In genomic region chr22:25702046-25702445, GRCh38 we compare ENCODE assay signal across 9 cellular contexts. TPM values are rescaled to one million over a fixed set of nuclear protein-coding genes. Genes with fewer than 3 reads are reported as not detected.
A peak's percentile ranks its signal among the peaks of the same experiment; 100 is the strongest.
DNase-seq lines count a peak whose midpoint lies in the region; ATAC-seq and TF ChIP-seq lines count a peak whose summit lies in the region.
"Had no signal": no experiment of that assay in that cellular context is flagged by ENCODE, and none has a peak within 500 bp of the region (broad histone marks: within the 10 kb centered on the region; RNA-seq: fewer than 3 reads in every experiment).

No MANE protein-coding gene starts in this region.

- TF ChIP-seq CTCF in Loucy (conservative IDR thresholded peaks at IDR 0.05; ENCODE audit: low read length) (peak; percentile 66), liver (IDR thresholded peaks at IDR 0.05; ENCODE audit: low read depth, low read length, missing input control) (peak; percentile 47)

- peak; percentile 82 to 86 for TF ChIP-seq RAD21 in liver (IDR thresholded peaks at IDR 0.05)

- no peaks in the 10 kb centered on the region for H3K9me2 ChIP-seq in Loucy (replicated peaks; ENCODE audit: low read depth, low read length)

- H3K27ac ChIP-seq in liver (ENCODE audit: low read depth in 1 of 2, low read length in 2 of 2) = no peak overlapping the region
- H3K27ac ChIP-seq: upper lobe of left lung had no signal

- H3K9ac ChIP-seq in Loucy (ENCODE audit: low read depth, low read length, poor library complexity, severe bottlenecking) = peak overlapping the region; percentile 50
- H3K9ac ChIP-seq in liver (ENCODE audit: low read depth in 1 of 2, low read length in 2 of 2) = no peak overlapping the region

- peak; percentile 24 for DNase-seq in DMS114 treated with DMSO at 0.1 percent for 48 hours (lab: John Stamatoyannopoulos, UW; ENCODE audit: unreplicated experiment)
- peak; percentile 31 for DNase-seq in amniotic epithelial cell (ENCODE audit: low read depth)
- DNase-seq in putamen (ENCODE audit: low spot score) = no peak
- DNase-seq: upper lobe of left lung had no signal

- no peak overlapping the region for H3K4me3 ChIP-seq in Loucy (ENCODE audit: low read length, poor library complexity, severe bottlenecking)
- no peak overlapping the region for H3K4me3 ChIP-seq in liver (ENCODE audit: low read depth in 1 of 3, low read length in 3 of 3)
- H3K4me3 ChIP-seq: upper lobe of left lung had no signal

- H3K36me3 ChIP-seq in Loucy (ENCODE audit: insufficient read depth, low read length) = peaks cover 80% of the 10 kb centered on the region; the same call in 1 of the 2 replicates
- no peaks in the 10 kb centered on the region for H3K36me3 ChIP-seq in liver (ENCODE audit: control insufficient read depth in 4 of 4, insufficient read depth in 3 of 4, low read depth in 1 of 4, low read length in 3 of 4)

- H3K27me3 ChIP-seq in Loucy (ENCODE audit: insufficient read depth, low read length, poor library complexity, severe bottlenecking) (no peaks in the 10 kb centered on the region), liver (ENCODE audit: control insufficient read depth in 4 of 4, insufficient read depth in 4 of 4, low read length in 3 of 4) (no peaks in the 10 kb centered on the region)
- H3K27me3 ChIP-seq: upper lobe of left lung had no signal

- H3K9me3 ChIP-seq in Loucy (ENCODE audit: insufficient read depth, low read depth, low read length) (no peaks in the 10 kb centered on the region), liver (ENCODE audit: control insufficient read depth in 4 of 4, low read length in 3 of 4) (no peaks in the 10 kb centered on the region)
- H3K9me3 ChIP-seq: upper lobe of left lung had no signal

- H3K79me2 ChIP-seq in Loucy (ENCODE audit: insufficient read depth, low read length) = no peaks in the 10 kb centered on the region; the same call in 1 of the 2 replicates

- ATAC-seq in HG02571 (IDR thresholded peaks at IDR 0.05; ENCODE audit: unreplicated experiment) (no peak), GM21723 (IDR thresholded peaks at IDR 0.05; ENCODE audit: unreplicated experiment) (no peak), GM21390 (IDR thresholded peaks at IDR 0.05; ENCODE audit: unreplicated experiment) (no peak)

- H3K4me1 ChIP-seq in Loucy (ENCODE audit: insufficient read depth, low read length, poor library complexity, severe bottlenecking) (peaks cover 16% of the 10 kb centered on the region), liver (ENCODE audit: control insufficient read depth in 4 of 4, insufficient read depth in 4 of 4, low read length in 3 of 4) (no peaks in the 10 kb centered on the region)
- H3K4me1 ChIP-seq: upper lobe of left lung had no signal

- H2AFZ ChIP-seq in Loucy (ENCODE audit: low read length) = no peak overlapping the region

- H4K20me1 ChIP-seq in Loucy (ENCODE audit: insufficient read depth, low read length, poor library complexity, severe bottlenecking) = peaks cover 9% of the 10 kb centered on the region

- no peak overlapping the region for H3K4me2 ChIP-seq in Loucy (ENCODE audit: low read depth, low read length, poor library complexity, severe bottlenecking)

- no peaks in the 10 kb centered on the region for H3F3A ChIP-seq in Loucy (ENCODE audit: low read depth)

TF ChIP-seq in liver, 16 proteins besides CTCF, POLR2A, EP300 and RAD21:
- TF ChIP-seq REST (IDR thresholded peaks at IDR 0.05) (no peak), TAF1 (conservative IDR thresholded peaks at IDR 0.05) (no peak), EGR1 (IDR thresholded peaks at IDR 0.05; ENCODE audit: low read depth in 2 of 2) (no peak), ZBTB33 (IDR thresholded peaks at IDR 0.05) (no peak), GABPA (IDR thresholded peaks at IDR 0.05 in 1 of 2, conservative IDR thresholded peaks at IDR 0.05 in 1 of 2) (no peak), HNF4G (IDR thresholded peaks at IDR 0.05) (no peak), HNF4A (conservative IDR thresholded peaks at IDR 0.05) (no peak)

RNA-seq across cellular contexts. Expression of gene MYO18B, which starts 39.9 kb away (rescaled TPM):
- 1 to 10 TPM in 1 of 2 donors, under 1 TPM in 1; under 0.01 to 4.2 TPM for total RNA-seq in liver
- polyA plus RNA-seq in liver = under 1 TPM in 1 of 2 donors, not detected in 1; 0.02 TPM
